Comparison of ENCODE assay signal across 19 cellular contexts in genomic region chr11:46565248-46565835, GRCh38.
"Had no signal": no experiment of that assay in that cellular context is flagged by ENCODE, and none has a peak within 500 bp of the region (broad histone marks: within the 10 kb centered on the region; RNA-seq: fewer than 3 reads in every experiment).

No MANE protein-coding gene starts in this region.

- DNase-seq: colonic mucosa; foreskin melanocyte; kidney glomerular epithelial cell; lower lobe of right lung; midbrain; nucleus accumbens; ovary; sigmoid colon; stimulated activated CD4-positive, alpha-beta T cell treated with anti-CD3 and anti-CD28 coated beads, Interleukin-2, amount 100 ng/mL, for 24 hours; stimulated activated CD4-positive, alpha-beta T cell treated with anti-CD3 and anti-CD28 coated beads, Interleukin-4, amount 100 ng/mL, for 4 hours; stimulated activated naive B cell treated with anti-CD40 and anti-IgM and Interleukin-4, amounts not matched to agents 10 μg/mL and 1 μg/mL and 100 μg/mL, for 72 hours; stimulated activated naive CD8-positive, alpha-beta T cell treated with anti-CD3 and anti-CD28 coated beads, Interleukin-15, amount 100 ng/mL, for 72 hours; testis had no signal

- H3K4me3 ChIP-seq: colonic mucosa, hepatocyte, lower lobe of right lung, neural progenitor cell, ovary, right atrium auricular region, sigmoid colon, skin epidermis, testis, tibial nerve had no signal

- H3K9ac ChIP-seq: neural progenitor cell had no signal

- H3K9me3 ChIP-seq: colonic mucosa, lower lobe of right lung, ovary, right atrium auricular region, sigmoid colon, testis, tibial nerve had no signal

- ATAC-seq: left lobe of liver; lower lobe of right lung; stimulated activated naive B cell treated with anti-CD40 and anti-IgM and Interleukin-4, amounts not matched to agents 10 μg/mL and 1 μg/mL and 100 μg/mL, for 72 hours had no signal

- H3K27ac ChIP-seq: colonic mucosa, hepatocyte, lower lobe of right lung, neural progenitor cell, ovary, right atrium auricular region, sigmoid colon, skin epidermis, testis, tibial nerve had no signal

- H3K4me2 ChIP-seq: hepatocyte, neural progenitor cell had no signal

- H2AFZ ChIP-seq: hepatocyte, neural progenitor cell had no signal

- H3K27me3 ChIP-seq: colonic mucosa, hepatocyte, neural progenitor cell, ovary, right atrium auricular region, sigmoid colon, testis, tibial nerve had no signal

- H3K36me3 ChIP-seq: colonic mucosa, lower lobe of right lung, neural progenitor cell, ovary, right atrium auricular region, sigmoid colon, tibial nerve had no signal

- H3K4me1 ChIP-seq: neural progenitor cell had no signal
